ENCODE assay signal across 21 cellular contexts in the genomic region with DNA sequence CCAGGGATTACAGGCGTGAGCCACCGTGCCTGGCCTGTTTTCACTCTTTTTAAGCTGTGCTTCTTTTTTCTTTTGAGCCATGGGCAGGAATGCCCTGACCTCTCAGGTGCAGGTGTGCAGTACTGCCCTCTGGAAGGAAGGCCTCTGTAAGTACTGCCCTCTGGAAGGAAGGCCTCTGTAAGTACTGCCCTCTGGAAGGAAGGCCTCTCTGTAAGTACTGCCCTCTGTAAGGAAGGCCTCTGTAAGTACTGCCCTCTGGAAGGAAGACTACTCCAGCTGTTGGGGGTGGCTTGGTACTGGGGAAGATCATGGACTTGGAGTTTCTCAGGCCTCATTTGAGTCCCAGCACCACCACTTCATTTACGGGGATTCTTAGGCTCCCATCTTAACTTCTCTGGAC.
A peak's percentile ranks its signal among the peaks of the same experiment; 100 is the strongest.
DNase-seq lines count a peak whose midpoint lies in the region; ATAC-seq and TF ChIP-seq lines count a peak whose summit lies in the region.
"Had no signal": no experiment of that assay in that cellular context is flagged by ENCODE, and none has a peak within 500 bp of the region (broad histone marks: within the 10 kb centered on the region; RNA-seq: fewer than 3 reads in every experiment).

No MANE protein-coding gene starts in this region.

- 85 to 99% methylated on average over 2 to 3 of the region's 3 CpGs for WGBS in endodermal cell (ENCODE audit: insufficient coverage in 1 of 2, insufficient read length in 1 of 2), 2 experiments
- WGBS in neuronal stem cell (ENCODE audit: extremely low coverage in 2 of 2, insufficient read length in 2 of 2, insufficient replicate concordance in 1 of 2), 2 donors, result no CpG with 5 or more reads among the region's 3 CpGs

- H3K27ac ChIP-seq in right atrium auricular region (no peak overlapping the region), OCI-LY3 (ENCODE audit: low read length) (peak overlapping the region; percentile 47), endodermal cell (ENCODE audit: low read depth, low read length) (no peak overlapping the region), neuronal stem cell (replicated peaks; ENCODE audit: low read length) (no peak overlapping the region)
- H3K27ac ChIP-seq: pancreas, PC-9, thyroid gland had no signal

- no peaks in the 10 kb centered on the region for H3K27me3 ChIP-seq in right atrium auricular region
- H3K27me3 ChIP-seq in OCI-LY3 (ENCODE audit: low read depth, low read length), result no peaks in the 10 kb centered on the region
- no peaks in the 10 kb centered on the region for H3K27me3 ChIP-seq in endodermal cell (ENCODE audit: control insufficient read depth, insufficient read depth, low read length, poor library complexity, severe bottlenecking)
- H3K27me3 ChIP-seq in neuronal stem cell (ENCODE audit: control insufficient read depth in 3 of 3, insufficient read depth in 3 of 3, low read depth in 1 of 3, low read length in 3 of 3), result no peaks in the 10 kb centered on the region
- H3K27me3 ChIP-seq: pancreas, thyroid gland had no signal

- peaks cover 10% of the 10 kb centered on the region for H3K9me3 Mint-ChIP-seq in endodermal cell
- no peaks in the 10 kb centered on the region for H3K9me3 Mint-ChIP-seq in stimulated activated memory B cell treated with anti-CD40 and anti-IgM and Interleukin-4, amounts not matched to agents 10 μg/mL and 1 μg/mL and 100 μg/mL, for 72 hours

- no peaks in the 10 kb centered on the region for H4K20me1 ChIP-seq in OCI-LY3 (ENCODE audit: insufficient read depth, low read length)

- H3K4ac ChIP-seq in neuronal stem cell (ENCODE audit: low read length), result no peak overlapping the region

- peaks cover 2% of the 10 kb centered on the region for H3K27me3 Mint-ChIP-seq in endodermal cell (ENCODE audit: insufficient read depth)
- H3K27me3 Mint-ChIP-seq in stimulated activated memory B cell treated with anti-CD40 and anti-IgM and Interleukin-4, amounts not matched to agents 10 μg/mL and 1 μg/mL and 100 μg/mL, for 72 hours, result peaks cover 4% of the 10 kb centered on the region

- H2BK5ac ChIP-seq in neuronal stem cell (ENCODE audit: low read length), result no peak overlapping the region

- H2AK5ac ChIP-seq in neuronal stem cell (ENCODE audit: low read depth, low read length), result no peak overlapping the region

- no peak overlapping the region for H3K4me3 Mint-ChIP-seq in endodermal cell
- no peak overlapping the region for H3K4me3 Mint-ChIP-seq in stimulated activated memory B cell treated with anti-CD40 and anti-IgM and Interleukin-4, amounts not matched to agents 10 μg/mL and 1 μg/mL and 100 μg/mL, for 72 hours
- H3K4me3 Mint-ChIP-seq: GM23338 had no signal

- H3K9ac ChIP-seq in OCI-LY3 (ENCODE audit: low read length), result peak overlapping the region; percentile 50
- H3K9ac ChIP-seq in endodermal cell (ENCODE audit: extremely low read depth, low read length, poor library complexity, severe bottlenecking), result no peak overlapping the region
- no peak overlapping the region for H3K9ac ChIP-seq in neuronal stem cell (ENCODE audit: low read depth, low read length, poor library complexity)

- ATAC-seq in Right ventricle myocardium superior (ENCODE audit: poor library complexity), result no peak
- no peak for ATAC-seq in stimulated activated memory B cell treated with anti-CD40 and anti-IgM and Interleukin-4, amounts not matched to agents 10 μg/mL and 1 μg/mL and 100 μg/mL, for 72 hours
- ATAC-seq: GM23338, pancreas had no signal

- CTCF ChIA-PET in GM10248 (lab: Yijun Ruan, JAX), result interaction anchor here (1.3 to 1.4 kb wide), 2 partner anchors 12 to 21 kb away, joined by 3 to 5 read pairs; no protein-coding TSS in a partner anchor

- H3K4me2 ChIP-seq in OCI-LY3 (ENCODE audit: low read length) (peak overlapping the region; percentile 86), neuronal stem cell (ENCODE audit: insufficient read depth, low read length, poor library complexity, severe bottlenecking) (no peak overlapping the region)
- H3K4me2 ChIP-seq: GM23338 had no signal

- no peak overlapping the region for H2BK120ac ChIP-seq in neuronal stem cell (ENCODE audit: low read depth, low read length)

- H3K27ac Mint-ChIP-seq in endodermal cell, result no peak overlapping the region
- peak overlapping the region; percentile 46 for H3K27ac Mint-ChIP-seq in stimulated activated memory B cell treated with anti-CD40 and anti-IgM and Interleukin-4, amounts not matched to agents 10 μg/mL and 1 μg/mL and 100 μg/mL, for 72 hours
- H3K27ac Mint-ChIP-seq: GM23338 had no signal

- H4K8ac ChIP-seq in neuronal stem cell (ENCODE audit: low read depth, low read length), result no peak overlapping the region

- DNase-seq in right atrium auricular region (ENCODE audit: low spot score), result peak; percentile 47
- no peak for DNase-seq in Right ventricle myocardium superior
- DNase-seq in endodermal cell, result peak; percentile 38
- DNase-seq in neuronal stem cell (ENCODE audit: low spot score), result no peak
- DNase-seq in HK-2 (ENCODE audit: unreplicated experiment), result no peak
- no peak for DNase-seq in GM10248 (ENCODE audit: extremely low spot score)
- DNase-seq: activated CD4-positive, CD25-positive, alpha-beta regulatory T cell treated with anti-CD3 and anti-CD28 coated beads, Interleukin-2, amount 50 U/mL, for 72 hours; amygdala; caudate nucleus; hypothalamus; KBM-7; NCI-H1105 treated with DMSO at 0.1 percent for 48 hours; NCI-H526 treated with DMSO at 0.1 percent for 48 hours; PC-9; stimulated activated CD4-positive, alpha-beta T cell treated with anti-CD3 and anti-CD28 coated beads, Interleukin-4, amount 100 ng/mL, for 4 hours; stimulated activated CD8-positive, alpha-beta memory T cell treated with anti-CD3 and anti-CD28 coated beads, Interleukin-4, amount 100 ng/mL, for 48 hours; thyroid gland had no signal

- no peaks in the 10 kb centered on the region for H3K36me3 Mint-ChIP-seq in endodermal cell (ENCODE audit: low read depth)
- no peaks in the 10 kb centered on the region for H3K36me3 Mint-ChIP-seq in stimulated activated memory B cell treated with anti-CD40 and anti-IgM and Interleukin-4, amounts not matched to agents 10 μg/mL and 1 μg/mL and 100 μg/mL, for 72 hours

- no peak overlapping the region for H4K91ac ChIP-seq in neuronal stem cell (ENCODE audit: low read depth, low read length, poor library complexity)

- no peak overlapping the region for H3K18ac ChIP-seq in neuronal stem cell (ENCODE audit: low read length)

- H3K79me1 ChIP-seq in neuronal stem cell (ENCODE audit: low read depth, low read length), result no peaks in the 10 kb centered on the region

- POLR2A ChIA-PET in GM10248 (lab: Yijun Ruan, JAX), result no interaction called here

- intact Hi-C loops in Right ventricle myocardium superior (cut with DNase I), result no loop called here

- H3K9me3 ChIP-seq in right atrium auricular region, result no peaks in the 10 kb centered on the region
- H3K9me3 ChIP-seq in OCI-LY3 (ENCODE audit: insufficient read depth, low read length), result no peaks in the 10 kb centered on the region
- H3K9me3 ChIP-seq in endodermal cell (ENCODE audit: control insufficient read depth, low read length), result no peaks in the 10 kb centered on the region
- peaks cover 0 to under 1% of the 10 kb centered on the region in 2 donors for H3K9me3 ChIP-seq in neuronal stem cell (replicated peaks in 1 of 2; ENCODE audit: control insufficient read depth in 2 of 2, insufficient read depth in 1 of 2, low read depth in 1 of 2, low read length in 2 of 2)
- H3K9me3 ChIP-seq: pancreas, thyroid gland had no signal

- H2BK15ac ChIP-seq in neuronal stem cell (ENCODE audit: low read length), result no peak overlapping the region

- H3K14ac ChIP-seq in neuronal stem cell (ENCODE audit: low read length), result no peak overlapping the region

- H3K36me3 ChIP-seq in right atrium auricular region, result no peaks in the 10 kb centered on the region
- H3K36me3 ChIP-seq in OCI-LY3 (replicated peaks; ENCODE audit: low read depth, low read length), result no peaks in the 10 kb centered on the region
- H3K36me3 ChIP-seq in endodermal cell (ENCODE audit: control insufficient read depth, insufficient read depth, low read length), result no peaks in the 10 kb centered on the region
- H3K36me3 ChIP-seq in neuronal stem cell (replicated peaks in 1 of 2; ENCODE audit: control insufficient read depth in 2 of 2, insufficient read depth in 2 of 2, low read length in 2 of 2), result no peaks in the 10 kb centered on the region
- H3K36me3 ChIP-seq: pancreas, thyroid gland had no signal

- H3K4me1 ChIP-seq in right atrium auricular region (peaks cover 0 to 11% of the 10 kb centered on the region in 2 donors), OCI-LY3 (ENCODE audit: low read length) (peaks cover 47% of the 10 kb centered on the region), endodermal cell (ENCODE audit: control insufficient read depth, insufficient read depth, low read length) (no peaks in the 10 kb centered on the region), neuronal stem cell (ENCODE audit: control insufficient read depth in 2 of 2, insufficient read depth in 1 of 2, low read depth in 1 of 2, low read length in 2 of 2) (no peaks in the 10 kb centered on the region)
- H3K4me1 ChIP-seq: pancreas, thyroid gland had no signal

- H2AFZ ChIP-seq in OCI-LY3 (ENCODE audit: low read depth, low read length) (no peak overlapping the region), neuronal stem cell (ENCODE audit: low read length) (no peak overlapping the region)
- H2AFZ ChIP-seq: GM23338, PC-9 had no signal

- TF ChIP-seq CTCF in right atrium auricular region (IDR thresholded peaks at IDR 0.05) (no peak), OCI-LY3 (IDR thresholded peaks at IDR 0.05; ENCODE audit: low read depth, low read length) (no peak), endodermal cell (conservative IDR thresholded peaks at IDR 0.05) (peak; percentile 22), GM10248 (IDR thresholded peaks at IDR 0.05; ENCODE audit: control extremely low read depth, extremely low read depth, low read depth, missing control alignments) (no peak)

- no peak overlapping the region for H3K23ac ChIP-seq in neuronal stem cell (ENCODE audit: low read depth, low read length, poor library complexity)

- no peak overlapping the region for H2BK12ac ChIP-seq in neuronal stem cell (ENCODE audit: low read length)

- H3K4me3 ChIP-seq in right atrium auricular region (no peak overlapping the region), OCI-LY3 (ENCODE audit: low read length) (peak overlapping the region; percentile 40), endodermal cell (ENCODE audit: low read length) (no peak overlapping the region), neuronal stem cell (ENCODE audit: low read length in 2 of 2) (no peak overlapping the region)
- H3K4me3 ChIP-seq: GM23338, pancreas, PC-9, thyroid gland had no signal

- H3K79me2 ChIP-seq in OCI-LY3 (ENCODE audit: low read length), result no peaks in the 10 kb centered on the region

- H3K4me1 Mint-ChIP-seq in endodermal cell, result no peaks in the 10 kb centered on the region
- peaks cover 30% of the 10 kb centered on the region for H3K4me1 Mint-ChIP-seq in stimulated activated memory B cell treated with anti-CD40 and anti-IgM and Interleukin-4, amounts not matched to agents 10 μg/mL and 1 μg/mL and 100 μg/mL, for 72 hours

Comparison
In these comparisons a context has a peak if more than half of its experiments do, and no peak if none do; other contexts are left out.
1. DNase-seq: peak in right atrium auricular region (single experiment) and endodermal cell (single experiment); none in Right ventricle myocardium superior (single experiment), neuronal stem cell (single experiment), HK-2 (single experiment) and GM10248 (single experiment).